In the genomic region with DNA sequence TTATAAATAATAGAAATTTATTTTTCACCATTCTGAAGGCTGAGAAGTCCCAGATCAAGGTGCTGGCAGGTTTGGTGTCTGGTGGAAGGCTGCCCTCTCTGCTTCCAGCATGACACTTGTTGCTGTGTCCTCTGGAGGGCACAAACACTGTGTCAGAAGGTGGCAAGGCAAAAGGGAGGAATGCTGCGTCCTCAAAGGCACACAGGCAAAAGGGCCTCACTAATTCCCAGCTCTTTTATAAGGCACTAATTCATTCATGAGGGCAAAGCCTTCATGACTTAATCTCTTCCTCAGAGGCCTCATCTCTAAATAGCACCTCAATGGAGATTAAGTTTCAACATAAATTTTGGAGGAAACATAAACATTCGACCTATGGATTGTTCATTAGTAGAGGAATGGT, we compare ENCODE assay signal across 27 cellular contexts.
"Had no signal": no experiment of that assay in that cellular context is flagged by ENCODE, and none has a peak within 500 bp of the region (broad histone marks: within the 10 kb centered on the region; RNA-seq: fewer than 3 reads in every experiment).

No MANE protein-coding gene starts in this region.

- ATAC-seq: activated CD8-positive, alpha-beta T cell treated with anti-CD3 and anti-CD28 coated beads for 36 hours; activated T-cell treated with anti-CD3 and anti-CD28 coated beads, Interleukin-2, amount 50 U/mL, for 4 hours; activated T-helper 17 cell treated with anti-CD3 and anti-CD28 coated beads, Interleukin-2, amount 50 U/mL, for 72 hours; left cardiac atrium; naive thymus-derived CD4-positive, alpha-beta T cell; pancreas; psoas muscle; stimulated activated memory B cell treated with anti-CD40 and anti-IgM and Interleukin-4, amounts not matched to agents 10 μg/mL and 1 μg/mL and 100 μg/mL, for 72 hours; upper lobe of right lung had no signal

- H3K27ac Mint-ChIP-seq: activated CD4-positive, alpha-beta T cell treated with anti-CD3 and anti-CD28 coated beads, Interleukin-2, amount 10 ng/mL, durations not matched to agents 7 days and 5 days; activated CD8-positive, alpha-beta T cell treated with anti-CD3 and anti-CD28 coated beads for 36 hours; activated T-helper 17 cell treated with anti-CD3 and anti-CD28 coated beads, Interleukin-2, amount 50 U/mL, for 72 hours; stimulated activated memory B cell treated with anti-CD40 and anti-IgM and Interleukin-4, amounts not matched to agents 10 μg/mL and 1 μg/mL and 100 μg/mL, for 72 hours; T-helper 1 cell treated with Interleukin-12 subunit alpha and Interleukin-12 subunit beta and Interleukin-4 antibody, amounts not matched to agents 30 μg/mL and 1 μg/mL, for 36 hours had no signal

- H3K27me3 Mint-ChIP-seq: activated CD8-positive, alpha-beta T cell treated with anti-CD3 and anti-CD28 coated beads for 36 hours; activated T-helper 17 cell treated with anti-CD3 and anti-CD28 coated beads, Interleukin-2, amount 50 U/mL, for 72 hours; stimulated activated memory B cell treated with anti-CD40 and anti-IgM and Interleukin-4, amounts not matched to agents 10 μg/mL and 1 μg/mL and 100 μg/mL, for 72 hours had no signal

- H3K4me1 Mint-ChIP-seq: stimulated activated memory B cell treated with anti-CD40 and anti-IgM and Interleukin-4, amounts not matched to agents 10 μg/mL and 1 μg/mL and 100 μg/mL, for 72 hours had no signal

- H3K36me3 ChIP-seq: pancreas, suprapubic skin, tibial artery, upper lobe of right lung had no signal

- H3K4me3 ChIP-seq: pancreas, psoas muscle, smooth muscle cell, suprapubic skin, tibial artery, upper lobe of right lung had no signal

- H3K4me3 Mint-ChIP-seq: activated CD4-positive, alpha-beta T cell treated with anti-CD3 and anti-CD28 coated beads, Interleukin-2, amount 10 ng/mL, durations not matched to agents 7 days and 5 days; activated CD8-positive, alpha-beta T cell treated with anti-CD3 and anti-CD28 coated beads for 36 hours; activated T-cell treated with anti-CD3 and anti-CD28 coated beads, Interleukin-2, amount 50 U/mL, for 4 hours; activated T-helper 17 cell treated with anti-CD3 and anti-CD28 coated beads, Interleukin-2, amount 50 U/mL, for 72 hours; naive thymus-derived CD4-positive, alpha-beta T cell; stimulated activated memory B cell treated with anti-CD40 and anti-IgM and Interleukin-4, amounts not matched to agents 10 μg/mL and 1 μg/mL and 100 μg/mL, for 72 hours; T-helper 1 cell treated with Interleukin-12 subunit alpha and Interleukin-12 subunit beta and Interleukin-4 antibody, amounts not matched to agents 30 μg/mL and 1 μg/mL, for 36 hours had no signal

- H3K27ac ChIP-seq: pancreas, psoas muscle, suprapubic skin, tibial artery, upper lobe of right lung had no signal

- H3K27me3 ChIP-seq: pancreas, suprapubic skin, tibial artery, upper lobe of right lung had no signal

- H3K36me3 Mint-ChIP-seq: stimulated activated memory B cell treated with anti-CD40 and anti-IgM and Interleukin-4, amounts not matched to agents 10 μg/mL and 1 μg/mL and 100 μg/mL, for 72 hours had no signal

- DNase-seq: activated CD4-positive, alpha-beta T cell treated with anti-CD3 and anti-CD28 coated beads for 1 hour; activated CD4-positive, alpha-beta T cell treated with anti-CD3 and anti-CD28 coated beads, Interleukin-2, amount 10 ng/mL, durations not matched to agents 7 days and 5 days; activated CD8-positive, alpha-beta T cell treated with anti-CD3 and anti-CD28 coated beads for 36 hours; activated gamma-delta T cell treated with Interleukin-2 at 50 U/mL for 16 hours; activated naive CD4-positive, alpha-beta T cell treated with anti-CD3 and anti-CD28 coated beads, Interleukin-2, amount 50 U/mL, for 16 hours; activated T-cell treated with anti-CD3 and anti-CD28 coated beads, Interleukin-2, amount 50 U/mL, for 4 hours; amygdala; caudate nucleus; cortex of kidney; left cardiac atrium; mammary epithelial cell; midbrain; naive thymus-derived CD4-positive, alpha-beta T cell; nucleus accumbens; pancreas; psoas muscle; stimulated activated CD4-positive, alpha-beta T cell treated with anti-CD3 and anti-CD28 coated beads, Interleukin-1b, Interleukin-23, amount 100 ng/mL, for 48 hours; stimulated activated CD4-positive, alpha-beta T cell treated with anti-CD3 and anti-CD28 coated beads, Interleukin-4, amount 100 ng/mL, for 4 hours; stimulated activated CD8-positive, alpha-beta memory T cell treated with anti-CD3 and anti-CD28 coated beads, Interleukin-4, amount 100 ng/mL, for 48 hours; T-helper 9 cell; tibial artery; upper lobe of right lung had no signal

- H3K4me1 ChIP-seq: pancreas, psoas muscle, suprapubic skin, tibial artery, upper lobe of right lung had no signal

- H3K9me3 ChIP-seq: pancreas, psoas muscle, suprapubic skin, tibial artery, upper lobe of right lung had no signal

- H3K9me3 Mint-ChIP-seq: activated T-cell treated with anti-CD3 and anti-CD28 coated beads, Interleukin-2, amount 50 U/mL, for 4 hours; activated T-helper 17 cell treated with anti-CD3 and anti-CD28 coated beads, Interleukin-2, amount 50 U/mL, for 72 hours had no signal
